ENCODE assay signal across 1 cellular context in the genomic region with DNA sequence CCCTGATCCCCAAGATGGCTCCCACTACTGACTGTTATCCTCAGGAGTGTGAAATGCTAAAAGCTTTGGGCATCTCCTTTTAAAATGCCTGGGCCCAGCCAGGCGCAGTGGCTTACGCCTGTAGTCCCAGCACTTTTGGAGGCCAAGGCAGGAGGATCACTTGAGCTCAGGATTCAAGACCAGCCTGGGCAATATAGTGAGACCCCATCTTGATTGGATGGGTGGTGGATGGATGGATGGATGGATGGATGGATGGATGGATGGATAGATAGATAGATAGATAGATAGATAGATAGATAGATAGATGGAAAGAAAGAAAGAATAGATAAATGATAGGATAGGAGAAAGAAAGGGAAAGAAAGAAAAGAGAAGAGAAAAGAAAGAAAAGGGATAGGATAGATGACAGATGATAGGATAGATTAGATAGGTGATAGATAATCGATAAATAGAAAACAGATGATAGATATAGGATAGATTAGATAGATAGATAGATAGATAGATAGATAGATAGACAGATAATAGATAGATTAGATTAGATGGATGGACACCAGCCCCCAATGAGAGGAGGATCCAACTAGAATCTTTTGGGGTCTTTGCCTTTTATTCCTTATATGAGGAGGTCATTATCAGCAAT.
TF ChIP-seq lines count a peak whose summit lies in the region.

No MANE protein-coding gene starts in this region.

TF ChIP-seq in K562, 482 proteins besides CTCF, POLR2A, EP300 and RAD21:
- TF ChIP-seq GATAD2A (IDR thresholded peaks at IDR 0.05), result 0 out of 2 replicates have a peak, but pooled peaks have one; percentile 14
- no peak for TF ChIP-seq ZNF224 (CRISPR knock-in tag; IDR thresholded peaks at IDR 0.05)
- TF ChIP-seq JUN (IDR thresholded peaks at IDR 0.05; ENCODE audit: borderline replicate concordance, low read depth, low read length), result no peak
- no peak for TF ChIP-seq JUN (CRISPR knock-in tag; IDR thresholded peaks at IDR 0.05; ENCODE audit: borderline replicate concordance)
- no peak for TF ChIP-seq CCNT2 (IDR thresholded peaks at IDR 0.05; ENCODE audit: borderline replicate concordance, extremely low read depth, insufficient read length, low read depth, low read length)
- no peak for TF ChIP-seq SREBF2 (CRISPR knock-in tag; IDR thresholded peaks at IDR 0.05)
- TF ChIP-seq, protein P1, sequence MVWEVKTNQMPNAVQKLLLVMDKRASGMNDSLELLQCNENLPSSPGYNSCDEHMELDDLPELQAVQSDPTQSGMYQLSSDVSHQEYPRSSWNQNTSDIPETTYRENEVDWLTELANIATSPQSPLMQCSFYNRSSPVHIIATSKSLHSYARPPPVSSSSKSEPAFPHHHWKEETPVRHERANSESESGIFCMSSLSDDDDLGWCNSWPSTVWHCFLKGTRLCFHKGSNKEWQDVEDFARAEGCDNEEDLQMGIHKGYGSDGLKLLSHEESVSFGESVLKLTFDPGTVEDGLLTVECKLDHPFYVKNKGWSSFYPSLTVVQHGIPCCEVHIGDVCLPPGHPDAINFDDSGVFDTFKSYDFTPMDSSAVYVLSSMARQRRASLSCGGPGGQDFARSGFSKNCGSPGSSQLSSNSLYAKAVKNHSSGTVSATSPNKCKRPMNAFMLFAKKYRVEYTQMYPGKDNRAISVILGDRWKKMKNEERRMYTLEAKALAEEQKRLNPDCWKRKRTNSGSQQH (CRISPR knock-in tag; IDR thresholded peaks at IDR 0.05), result 0 out of 2 replicates have a peak, but pooled peaks have one; percentile 44
- TF ChIP-seq, protein P2, sequence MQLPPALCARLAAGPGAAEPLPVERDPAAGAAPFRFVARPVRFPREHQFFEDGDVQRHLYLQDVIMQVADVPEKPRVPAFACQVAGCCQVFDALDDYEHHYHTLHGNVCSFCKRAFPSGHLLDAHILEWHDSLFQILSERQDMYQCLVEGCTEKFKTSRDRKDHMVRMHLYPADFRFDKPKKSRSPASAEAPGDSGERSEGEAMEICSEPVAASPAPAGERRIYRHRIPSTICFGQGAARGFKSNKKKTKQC (CRISPR knock-in tag; IDR thresholded peaks at IDR 0.05), result no peak
- TF ChIP-seq CUX1 (CRISPR knock-in tag; IDR thresholded peaks at IDR 0.05), result peak; percentile 74; the same call in 1 of the 2 replicates
- TF ChIP-seq MTA1 (IDR thresholded peaks at IDR 0.05; ENCODE audit: borderline replicate concordance), result peak; percentile 82
- TF ChIP-seq ZBTB2 (IDR thresholded peaks at IDR 0.05), result peak; percentile 77
- no peak for TF ChIP-seq ZNF707 (CRISPR knock-in tag; conservative IDR thresholded peaks at IDR 0.05)
- TF ChIP-seq, protein P3, sequence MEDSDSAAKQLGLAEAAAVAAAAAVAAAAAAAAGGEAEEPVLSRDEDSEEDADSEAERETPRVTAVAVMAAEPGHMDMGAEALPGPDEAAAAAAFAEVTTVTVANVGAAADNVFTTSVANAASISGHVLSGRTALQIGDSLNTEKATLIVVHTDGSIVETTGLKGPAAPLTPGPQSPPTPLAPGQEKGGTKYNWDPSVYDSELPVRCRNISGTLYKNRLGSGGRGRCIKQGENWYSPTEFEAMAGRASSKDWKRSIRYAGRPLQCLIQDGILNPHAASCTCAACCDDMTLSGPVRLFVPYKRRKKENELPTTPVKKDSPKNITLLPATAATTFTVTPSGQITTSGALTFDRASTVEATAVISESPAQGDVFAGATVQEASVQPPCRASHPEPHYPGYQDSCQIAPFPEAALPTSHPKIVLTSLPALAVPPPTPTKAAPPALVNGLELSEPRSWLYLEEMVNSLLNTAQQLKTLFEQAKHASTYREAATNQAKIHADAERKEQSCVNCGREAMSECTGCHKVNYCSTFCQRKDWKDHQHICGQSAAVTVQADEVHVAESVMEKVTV (CRISPR knock-in tag; IDR thresholded peaks at IDR 0.05), result no peak
- TF ChIP-seq DACH1 (IDR thresholded peaks at IDR 0.05; ENCODE audit: partially characterized antibody), result peak; percentile 94
- peak; percentile 62 for TF ChIP-seq CREBBP (IDR thresholded peaks at IDR 0.05; ENCODE audit: low read depth, low read length)
- TF ChIP-seq CC2D1A (IDR thresholded peaks at IDR 0.05), result 0 out of 2 replicates have a peak, but pooled peaks have one; percentile 18
- TF ChIP-seq HDAC1 (IDR thresholded peaks at IDR 0.05), result peak in 1 of 2 experiments; percentile 37; a peak in 1 of 4 replicates
- TF ChIP-seq ZNF121 (CRISPR knock-in tag; conservative IDR thresholded peaks at IDR 0.05), result peak; percentile 86
- TF ChIP-seq SMAD4 (CRISPR knock-in tag; conservative IDR thresholded peaks at IDR 0.05), result no peak
- no peak for TF ChIP-seq BRD4 (IDR thresholded peaks at IDR 0.05)
- peak; percentile 4 for TF ChIP-seq RBM25 (IDR thresholded peaks at IDR 0.05; ENCODE audit: low read depth, low read length, severe bottlenecking)
- no peak for TF ChIP-seq KDM5B (IDR thresholded peaks at IDR 0.05; ENCODE audit: insufficient replicate concordance, low read depth, low read length)
